25 cellular contexts compared by ENCODE assay signal in the genomic region with DNA sequence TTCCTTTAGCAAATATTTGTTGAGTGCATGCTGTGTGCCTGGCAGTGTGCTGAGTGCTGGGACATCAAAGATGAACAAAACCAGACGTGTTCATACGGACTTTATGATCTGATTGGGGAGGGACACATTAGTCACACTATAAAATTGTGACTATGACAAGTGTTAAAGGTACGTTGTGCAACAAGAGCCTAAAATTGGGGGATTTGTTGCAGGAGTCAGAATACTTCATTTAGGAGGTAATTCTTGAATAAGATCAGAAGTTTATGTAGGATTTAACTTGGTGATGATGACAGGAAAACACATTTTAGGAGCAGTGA. TPM values are rescaled to one million over a fixed set of nuclear protein-coding genes. Genes with fewer than 3 reads are reported as not detected.
DNase-seq lines count a peak whose midpoint lies in the region; ATAC-seq and TF ChIP-seq lines count a peak whose summit lies in the region.
"Had no signal": no experiment of that assay in that cellular context is flagged by ENCODE, and none has a peak within 500 bp of the region (broad histone marks: within the 10 kb centered on the region; RNA-seq: fewer than 3 reads in every experiment).

No MANE protein-coding gene starts in this region.

- no peak overlapping the region for H3K27ac ChIP-seq in CD8-positive, alpha-beta T cell (ENCODE audit: low read depth, low read length)
- H3K27ac ChIP-seq in IMR-90 (ENCODE audit: insufficient read depth, low read length) (peak overlapping the region; percentile 69; the same call in 1 of the 2 replicates), Karpas-422 (ENCODE audit: low read length) (no peak overlapping the region)
- H3K27ac ChIP-seq: C4-2B, heart right ventricle, left lung, SJSA1, transverse colon had no signal

- H3K4me3 Mint-ChIP-seq in CD8-positive, alpha-beta T cell: no peak overlapping the region
- H3K4me3 Mint-ChIP-seq: activated CD8-positive, alpha-beta T cell treated with anti-CD3 and anti-CD28 coated beads, Interleukin-2, amount 10 ng/mL, durations not matched to agents 7 days and 5 days; dendritic cell treated with granulocyte-macrophage colony-stimulating factor and Interleukin-4, amounts not matched to agents 40 ng/mL and 50 ng/mL, for 4 days had no signal

- dilution Hi-C loops in IMR-90 (cut with HindIII; ENCODE audit: low sequenced_read_pairs, unreplicated experiment): no loop called here

- H2AK9ac ChIP-seq in IMR-90 (replicated peaks; ENCODE audit: low read depth, low read length, poor library complexity): no peak overlapping the region

- H4K8ac ChIP-seq in IMR-90 (ENCODE audit: low read depth in 2 of 2, low read length in 2 of 2): 0 out of 4 replicates have a peak overlapping the region, but pooled peaks of 1 of the 2 experiments have one; percentile 16

- no peak overlapping the region for H3K56ac ChIP-seq in IMR-90 (ENCODE audit: extremely low read depth, insufficient read depth, low read length)

- H3K9me3 Mint-ChIP-seq in CD8-positive, alpha-beta T cell: no peaks in the 10 kb centered on the region
- H3K9me3 Mint-ChIP-seq: dendritic cell treated with granulocyte-macrophage colony-stimulating factor and Interleukin-4, amounts not matched to agents 40 ng/mL and 50 ng/mL, for 4 days had no signal

- no peak for DNase-seq in CD8-positive, alpha-beta T cell
- DNase-seq in IMR-90 (no peak), mucosa of descending colon (no peak), sciatic nerve (ENCODE audit: low spot score) (no peak), Karpas-422 (no peak), left ventricle myocardium superior (no peak)
- DNase-seq: activated CD4-positive, alpha-beta T cell treated with anti-CD3 and anti-CD28 coated beads for 1 hour; activated CD8-positive, alpha-beta T cell treated with anti-CD3 and anti-CD28 coated beads, Interleukin-2, amount 10 ng/mL, durations not matched to agents 7 days and 5 days; activated naive CD4-positive, alpha-beta T cell; anterior cingulate cortex; heart right ventricle; left lung; midbrain; NCI-H1694 treated with DMSO at 0.1 percent for 48 hours; NCI-H2171; NCI-H524; Peyer's patch; transverse colon had no signal

- no peaks in the 10 kb centered on the region for H3K4me1 ChIP-seq in CD8-positive, alpha-beta T cell (ENCODE audit: insufficient read depth, low read length)
- H3K4me1 ChIP-seq in IMR-90 (ENCODE audit: control insufficient read depth, insufficient read depth, low read length) (peaks cover 7% of the 10 kb centered on the region), endocrine pancreas (ENCODE audit: control insufficient read depth, insufficient read depth, low read length) (peaks cover 9% of the 10 kb centered on the region), mucosa of descending colon (ENCODE audit: low read depth) (peaks cover 13% of the 10 kb centered on the region), Karpas-422 (ENCODE audit: low read length) (no peaks in the 10 kb centered on the region)
- H3K4me1 ChIP-seq: left lung, SJSA1 had no signal

- no peak overlapping the region for H2AFZ ChIP-seq in IMR-90 (replicated peaks; ENCODE audit: low read length, poor library complexity)
- no peak overlapping the region for H2AFZ ChIP-seq in Karpas-422 (ENCODE audit: low read length)

- no peak for TF ChIP-seq RAD21 in IMR-90 (IDR thresholded peaks at IDR 0.05; ENCODE audit: low read length)

- H2BK15ac ChIP-seq in IMR-90 (ENCODE audit: low read depth, low read length): no peak overlapping the region

- no peak overlapping the region for H2AK5ac ChIP-seq in IMR-90 (ENCODE audit: low read depth, low read length)

- peaks cover 3% of the 10 kb centered on the region for H3K36me3 ChIP-seq in CD8-positive, alpha-beta T cell (ENCODE audit: insufficient read depth, low read length)
- H3K36me3 ChIP-seq in IMR-90 (ENCODE audit: control insufficient read depth, insufficient read depth, low read length) (peaks cover 9% of the 10 kb centered on the region), endocrine pancreas (ENCODE audit: control insufficient read depth, insufficient read depth, low read length) (no peaks in the 10 kb centered on the region), mucosa of descending colon (ENCODE audit: low read depth) (no peaks in the 10 kb centered on the region), Karpas-422 (ENCODE audit: insufficient read depth, low read length) (peaks cover 36% of the 10 kb centered on the region; the same call in 1 of the 2 replicates)

- ATAC-seq in CD8-positive, alpha-beta T cell: no peak
- ATAC-seq in IMR-90 (ENCODE audit: low read depth) (no peak), mucosa of descending colon (peak; percentile 83), sciatic nerve (no peak), HG02970 (IDR thresholded peaks at IDR 0.05; ENCODE audit: low FRiP score, unreplicated experiment) (no peak), left ventricle myocardium superior (no peak)
- ATAC-seq: activated CD8-positive, alpha-beta T cell treated with anti-CD3 and anti-CD28 coated beads, Interleukin-2, amount 10 ng/mL, durations not matched to agents 7 days and 5 days; heart right ventricle; left lung had no signal

- peaks cover 6% of the 10 kb centered on the region; the same call in 1 of the 2 replicates for H4K20me1 ChIP-seq in IMR-90 (ENCODE audit: insufficient read depth, low read length)
- H4K20me1 ChIP-seq in Karpas-422 (ENCODE audit: insufficient read depth, low read depth, low read length): no peaks in the 10 kb centered on the region

- CTCF ChIA-PET in CD8-positive, alpha-beta T cell (lab: Charles Lee): no interaction called here
- CTCF ChIA-PET in IMR-90 (lab: Yijun Ruan, JAX): interaction anchor here (0.6 kb wide), 1 partner anchor 429 kb away, joined by 4 read pairs; no protein-coding TSS in a partner anchor

- peaks cover 68% of the 10 kb centered on the region for H3K79me2 ChIP-seq in Karpas-422 (ENCODE audit: low read length)

- peaks cover 50% of the 10 kb centered on the region for H3K36me3 Mint-ChIP-seq in CD8-positive, alpha-beta T cell

- H3K27me3 ChIP-seq in CD8-positive, alpha-beta T cell (ENCODE audit: insufficient read depth, low read length): no peaks in the 10 kb centered on the region
- H3K27me3 ChIP-seq in IMR-90 (ENCODE audit: control insufficient read depth, insufficient read depth, low read length) (no peaks in the 10 kb centered on the region), endocrine pancreas (ENCODE audit: control insufficient read depth, insufficient read depth, low read length) (no peaks in the 10 kb centered on the region), Karpas-422 (ENCODE audit: low read length) (no peaks in the 10 kb centered on the region)
- H3K27me3 ChIP-seq: heart right ventricle, left lung, Peyer's patch, SJSA1, transverse colon had no signal

- POLR2A ChIA-PET in CD8-positive, alpha-beta T cell (lab: Charles Lee): interaction anchor here (1.1 kb wide), 1 partner anchor 9 kb away, joined by 3 read pairs; no protein-coding TSS in a partner anchor
- POLR2A ChIA-PET in IMR-90 (lab: Charles Lee; ENCODE audit: unreplicated experiment): no interaction called here

- H3K9me2 ChIP-seq in Karpas-422 (replicated peaks; ENCODE audit: insufficient read depth, low read length): no peaks in the 10 kb centered on the region

- peak overlapping the region; percentile 24; the same call in 1 of the 2 replicates for H2BK120ac ChIP-seq in IMR-90 (ENCODE audit: low read depth, low read length)

- intact Hi-C loops in CD8-positive, alpha-beta T cell (cut with DNase I, micrococcal nuclease): no loop called here
- intact Hi-C loops in IMR-90 (cut with micrococcal nuclease): no loop called here
- intact Hi-C loops in mucosa of descending colon (cut with DNase I, micrococcal nuclease): no loop called here
- intact Hi-C loops in sciatic nerve (cut with DNase I): no loop called here
- intact Hi-C loops in left ventricle myocardium superior (cut with micrococcal nuclease): no loop called here

- peaks cover 4% of the 10 kb centered on the region; the same call in 1 of the 2 replicates for H3K9me1 ChIP-seq in IMR-90 (ENCODE audit: insufficient read depth, low read length)

- peaks cover 47% of the 10 kb centered on the region for H3K4me1 Mint-ChIP-seq in CD8-positive, alpha-beta T cell (ENCODE audit: low read depth)

- H3K27ac Mint-ChIP-seq in CD8-positive, alpha-beta T cell: peak overlapping the region; percentile 49
- H3K27ac Mint-ChIP-seq: activated CD8-positive, alpha-beta T cell treated with anti-CD3 and anti-CD28 coated beads, Interleukin-2, amount 10 ng/mL, durations not matched to agents 7 days and 5 days; dendritic cell treated with granulocyte-macrophage colony-stimulating factor and Interleukin-4, amounts not matched to agents 40 ng/mL and 50 ng/mL, for 4 days; progenitor cell of endocrine pancreas had no signal

- no peak for TF ChIP-seq POLR2A in IMR-90 (IDR thresholded peaks at IDR 0.05; ENCODE audit: low read depth, low read length)

- peak overlapping the region; percentile 90 for H3K18ac ChIP-seq in IMR-90 (ENCODE audit: low read depth, low read length)

- in situ Hi-C loops in IMR-90 (cut with MboI; ENCODE audit: low sequenced_read_pairs): no loop called here

- no peak overlapping the region for H3K4me3 ChIP-seq in CD8-positive, alpha-beta T cell (ENCODE audit: low read depth, low read length)
- H3K4me3 ChIP-seq in IMR-90 (ENCODE audit: insufficient read depth, low read depth, low read length): no peak overlapping the region
- H3K4me3 ChIP-seq in endocrine pancreas (ENCODE audit: control insufficient read depth, insufficient read depth, low read length): peak overlapping the region; percentile 56
- no peak overlapping the region for H3K4me3 ChIP-seq in mucosa of descending colon
- no peak overlapping the region for H3K4me3 ChIP-seq in Karpas-422 (ENCODE audit: low read length)
- H3K4me3 ChIP-seq: heart right ventricle, left lung, Peyer's patch, SJSA1, transverse colon had no signal

- peak overlapping the region; percentile 35; the same call in 1 of the 2 replicates for H2BK20ac ChIP-seq in IMR-90 (ENCODE audit: low read depth, low read length)

- peak overlapping the region; percentile 47 for H3K4ac ChIP-seq in IMR-90 (ENCODE audit: low read depth, low read length)

- H3K23ac ChIP-seq in IMR-90 (ENCODE audit: low read depth, low read length): peak overlapping the region; percentile 28; the same call in 1 of the 2 replicates

- no CpG with 5 or more reads among the region's 3 CpGs for WGBS in IMR-90 (ENCODE audit: extremely low coverage in 2 of 2, insufficient read length in 1 of 2), 2 experiments

- peak overlapping the region; percentile 10; the same call in 1 of the 2 replicates for H3K9ac ChIP-seq in IMR-90 (ENCODE audit: low read depth, low read length)
- no peak overlapping the region for H3K9ac ChIP-seq in endocrine pancreas (ENCODE audit: control insufficient read depth, insufficient read depth, low read length)
- no peak overlapping the region for H3K9ac ChIP-seq in Karpas-422 (ENCODE audit: low read length)

- TF ChIP-seq CTCF in CD8-positive, alpha-beta T cell (IDR thresholded peaks at IDR 0.05): no peak
- TF ChIP-seq CTCF in IMR-90 (conservative IDR thresholded peaks at IDR 0.05; ENCODE audit: low read depth, low read length): no peak
- no peak for TF ChIP-seq CTCF in mucosa of descending colon (IDR thresholded peaks at IDR 0.05)

- H3K4me2 ChIP-seq in IMR-90 (ENCODE audit: low read depth, low read length): peak overlapping the region; percentile 87
- H3K4me2 ChIP-seq in Karpas-422 (ENCODE audit: low read depth, low read length, poor library complexity, severe bottlenecking): no peak overlapping the region

- peak overlapping the region; percentile 4; the same call in 1 of the 2 replicates for H4K91ac ChIP-seq in IMR-90 (ENCODE audit: insufficient read depth, low read depth, low read length)

- no TSS peak for BruUV-seq in IMR-90 (replicated peaks; lab: Mats Ljungman, UMichigan)

- H3K14ac ChIP-seq in IMR-90 (replicated peaks; ENCODE audit: low read depth, low read length): peak overlapping the region; percentile 24; the same call in 1 of the 2 replicates

- H2BK5ac ChIP-seq in IMR-90 (ENCODE audit: low read depth, low read length, poor library complexity, severe bottlenecking): peak overlapping the region; percentile 53

- no peaks in the 10 kb centered on the region for H3K27me3 Mint-ChIP-seq in CD8-positive, alpha-beta T cell (ENCODE audit: low read depth)
- H3K27me3 Mint-ChIP-seq: dendritic cell treated with granulocyte-macrophage colony-stimulating factor and Interleukin-4, amounts not matched to agents 40 ng/mL and 50 ng/mL, for 4 days; progenitor cell of endocrine pancreas had no signal

- no peaks in the 10 kb centered on the region for H3K9me3 ChIP-seq in CD8-positive, alpha-beta T cell (ENCODE audit: low read length)
- H3K9me3 ChIP-seq in IMR-90 (ENCODE audit: control insufficient read depth, insufficient read depth, low read length): no peaks in the 10 kb centered on the region
- H3K9me3 ChIP-seq in endocrine pancreas (ENCODE audit: control insufficient read depth, low read length): no peaks in the 10 kb centered on the region
- H3K9me3 ChIP-seq in mucosa of descending colon: no peaks in the 10 kb centered on the region
- no peaks in the 10 kb centered on the region for H3K9me3 ChIP-seq in Karpas-422 (ENCODE audit: low read length)
- H3K9me3 ChIP-seq: heart right ventricle, left lung, Peyer's patch, SJSA1, transverse colon had no signal

- peak overlapping the region; percentile 88 for H4K5ac ChIP-seq in IMR-90 (ENCODE audit: low read depth, low read length)

- peaks cover 10 to 30% of the 10 kb centered on the region in 2 experiments; a peak in 3 of 4 replicates for H3K79me1 ChIP-seq in IMR-90 (ENCODE audit: low read depth in 1 of 2, low read length in 2 of 2)

RNA-seq across cellular contexts. Expression of a gene that starts 29.6 kb away (rescaled TPM):
- total RNA-seq in CD8-positive, alpha-beta T cell: under 1 TPM; 0.22 to 0.24 TPM
- total RNA-seq in IMR-90 (2012; rRNA removed) (4.5 and 5.8 TPM in 2 replicates), mucosa of descending colon (1 to 10 TPM in 1 of 3 donors, under 1 TPM in 2; 0.43 to 1.5 (median 0.67) TPM), sciatic nerve (10.2 TPM), left ventricle myocardium superior (83.4 TPM)
- polyA plus RNA-seq in IMR-90 (2012; rRNA removed): 1.1 and 1.8 TPM in 2 replicates
- polyA plus RNA-seq in IMR-90 (2012; cell fraction: cytosol; rRNA removed): 0.18 and 0.28 TPM in 2 replicates
- polyA plus RNA-seq in IMR-90 (2012; cell fraction: nucleus; rRNA removed; ENCODE audit: low replicate concordance): 0.04 and 0.40 TPM in 2 replicates
- total RNA-seq in Karpas-422 (2014; rRNA removed; shearing (Covaris generic); ENCODE audit: low replicate concordance): not detected in 2 replicates
- total RNA-seq: G401 had no signal

RNA-seq across cellular contexts. Expression of a gene that starts 35.0 kb away (rescaled TPM):
- total RNA-seq in CD8-positive, alpha-beta T cell: 10 to 100 TPM; 73.9 to 78.8 TPM
- total RNA-seq in IMR-90 (2012; rRNA removed): 29.6 and 44.7 TPM in 2 replicates
- polyA plus RNA-seq in IMR-90 (2012; rRNA removed): 22.1 and 22.3 TPM in 2 replicates
- 4.0 and 7.3 TPM in 2 replicates for polyA plus RNA-seq in IMR-90 (2012; cell fraction: cytosol; rRNA removed)
- 1.1 and 9.4 TPM in 2 replicates for polyA plus RNA-seq in IMR-90 (2012; cell fraction: nucleus; rRNA removed; ENCODE audit: low replicate concordance)
- total RNA-seq in mucosa of descending colon: 10 to 100 TPM; 41.0 to 82.0 (median 45.3) TPM
- total RNA-seq in sciatic nerve: 83.1 TPM
- total RNA-seq in Karpas-422 (2014; rRNA removed; shearing (Covaris generic); ENCODE audit: low replicate concordance): 21.1 and 37.9 TPM in 2 replicates
- 59.5 TPM for total RNA-seq in left ventricle myocardium superior

RNA-seq across cellular contexts. Expression of a gene that starts 51.6 kb away (rescaled TPM):
- total RNA-seq in CD8-positive, alpha-beta T cell: 1 to 10 TPM; 3.4 to 4.2 TPM
- total RNA-seq in IMR-90 (2012; rRNA removed): 2.0 and 12.8 TPM in 2 replicates
- 13.7 and 15.9 TPM in 2 replicates for polyA plus RNA-seq in IMR-90 (2012; rRNA removed)
- 3.4 and 3.8 TPM in 2 replicates for polyA plus RNA-seq in IMR-90 (2012; cell fraction: cytosol; rRNA removed)
- polyA plus RNA-seq in IMR-90 (2012; cell fraction: nucleus; rRNA removed; ENCODE audit: low replicate concordance): 0.87 and 4.0 TPM in 2 replicates
- total RNA-seq in mucosa of descending colon: 10 to 100 TPM; 15.2 to 28.8 (median 23.6) TPM
- 16.0 TPM for total RNA-seq in sciatic nerve
- total RNA-seq in Karpas-422 (2014; rRNA removed; shearing (Covaris generic); ENCODE audit: low replicate concordance): 13.3 and 30.9 TPM in 2 replicates
- total RNA-seq in left ventricle myocardium superior: 37.0 TPM
